28 cellular contexts compared by ENCODE assay signal in the genomic region with DNA sequence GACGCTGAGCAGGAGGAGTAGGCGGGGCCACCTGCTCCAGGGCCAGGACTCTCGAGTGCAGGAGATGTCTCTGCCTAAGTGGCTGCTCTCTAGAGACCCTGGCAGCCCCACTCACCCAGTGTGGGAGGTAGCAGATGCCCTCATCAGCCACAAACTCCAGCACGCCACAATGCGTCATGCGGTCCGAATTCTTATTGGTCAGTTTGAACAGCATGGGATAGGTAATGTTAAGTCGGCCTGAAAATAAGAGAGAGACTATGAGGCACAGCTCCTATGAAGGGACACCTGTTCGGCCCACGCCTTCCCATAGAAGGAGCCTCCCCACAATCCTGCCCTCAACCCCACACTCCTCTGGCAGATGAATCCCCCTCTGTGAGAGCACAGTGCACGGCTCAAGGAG. TPM values are rescaled to one million over a fixed set of nuclear protein-coding genes. Genes with fewer than 3 reads are reported as not detected.
"Had no signal": no experiment of that assay in that cellular context is flagged by ENCODE, and none has a peak within 500 bp of the region (broad histone marks: within the 10 kb centered on the region; RNA-seq: fewer than 3 reads in every experiment).

No MANE protein-coding gene starts in this region.

- H3K4me1 ChIP-seq: foreskin keratinocyte had no signal

- H3K9me3 ChIP-seq: esophagus muscularis mucosa, gastrocnemius medialis, heart left ventricle had no signal

- ATAC-seq: foreskin keratinocyte, gastrocnemius medialis, T-helper 17 cell, WTC11 had no signal

- H3K27ac ChIP-seq: brain microvascular endothelial cell, coronary artery, dorsolateral prefrontal cortex, esophagus muscularis mucosa, foreskin keratinocyte, heart left ventricle had no signal

- H3K27me3 ChIP-seq: brain microvascular endothelial cell, dorsolateral prefrontal cortex, esophagus muscularis mucosa, foreskin keratinocyte, gastrocnemius medialis, heart left ventricle had no signal

- FAIRE-seq: astrocyte, bronchial epithelial cell had no signal

- DNase-seq: activated CD4-positive, alpha-beta memory T cell treated with anti-CD3 and anti-CD28 coated beads, Interleukin-2, amount 10 ng/mL, durations not matched to agents 7 days and 5 days; activated CD4-positive, alpha-beta T cell treated with anti-CD3 and anti-CD28 coated beads for 1 hour; activated CD4-positive, alpha-beta T cell treated with anti-CD3 and anti-CD28 coated beads for 4 hours; activated CD4-positive, alpha-beta T cell treated with anti-CD3 and anti-CD28 coated beads, Interleukin-2, amount 10 ng/mL, durations not matched to agents 7 days and 5 days; activated CD4-positive, alpha-beta T cell treated with anti-CD3 and anti-CD28 coated beads, Interleukin-2, amount 50 U/mL, for 4 hours; activated effector memory CD4-positive, alpha-beta T cell treated with anti-CD3 and anti-CD28 coated beads, Interleukin-2, amount 50 U/mL, for 16 hours; activated naive CD4-positive, alpha-beta T cell treated with anti-CD3 and anti-CD28 coated beads, Interleukin-2, amount 50 U/mL, for 16 hours; activated T-cell treated with anti-CD3 and anti-CD28 coated beads, Interleukin-2, amount 50 U/mL, for 1 hour; amniotic stem cell; anterior cingulate cortex; brain microvascular endothelial cell; dorsolateral prefrontal cortex; effector memory CD4-positive, alpha-beta T cell; endodermal cell; erythroblast; foreskin keratinocyte; gastrocnemius medialis; glutamatergic neuron; heart left ventricle; T-helper 1 cell; T-helper 17 cell; T1000 had no signal

- H3K4me3 ChIP-seq: coronary artery, dorsolateral prefrontal cortex, esophagus muscularis mucosa, gastrocnemius medialis, heart left ventricle had no signal

RNA-seq across cellular contexts. Expression of a gene that starts 8.1 kb away (rescaled TPM):
- total RNA-seq: cardiac septum had no signal
